8 cellular contexts compared by ENCODE assay signal in genomic region chr12:68809190-68810026, GRCh38. TPM values are rescaled to one million over a fixed set of nuclear protein-coding genes. Genes with fewer than 3 reads are reported as not detected.
A peak's percentile ranks its signal among the peaks of the same experiment; 100 is the strongest.
DNase-seq lines count a peak whose midpoint lies in the region; ATAC-seq and TF ChIP-seq lines count a peak whose summit lies in the region.

No MANE protein-coding gene starts in this region.

- peak overlapping the region; percentile 89 for H3K4me3 Mint-ChIP-seq in activated CD8-positive, alpha-beta T cell treated with anti-CD3 and anti-CD28 coated beads for 36 hours
- H3K4me3 Mint-ChIP-seq in stimulated activated naive B cell treated with anti-CD40 and anti-IgM and Interleukin-4, amounts not matched to agents 10 μg/mL and 1 μg/mL and 100 μg/mL, for 72 hours: peak overlapping the region; percentile 89 to 98

- intact Hi-C loops in activated CD8-positive, alpha-beta T cell treated with anti-CD3 and anti-CD28 coated beads for 36 hours (cut with micrococcal nuclease): loop anchor here (5.0 kb wide), 1 partner anchor 477 kb away; the partner anchor contains the start of gene MDM1
- intact Hi-C loops in posterior cingulate gyrus (cut with DNase I): loop anchor here (5.0 to 10.0 kb wide), 2 partner anchors 197 to 475 kb away; partner anchors contain the start of genes MDM1 and RAP1B

- H3K4me1 Mint-ChIP-seq in activated CD8-positive, alpha-beta T cell treated with anti-CD3 and anti-CD28 coated beads for 36 hours (ENCODE audit: low read depth): peaks cover 40% of the 10 kb centered on the region
- H3K4me1 Mint-ChIP-seq in stimulated activated naive B cell treated with anti-CD40 and anti-IgM and Interleukin-4, amounts not matched to agents 10 μg/mL and 1 μg/mL and 100 μg/mL, for 72 hours: peaks cover 6 to 31% of the 10 kb centered on the region in 2 donors

- H3K4me3 ChIP-seq in HFF-Myc (replicated peaks; ENCODE audit: low read depth, low read length): peak overlapping the region; percentile 96
- H3K4me3 ChIP-seq in iPS-11a (ENCODE audit: low read depth, low read length): peak overlapping the region; percentile 90

- H3K36me3 Mint-ChIP-seq in activated CD8-positive, alpha-beta T cell treated with anti-CD3 and anti-CD28 coated beads for 36 hours (ENCODE audit: low read depth): peaks cover 51% of the 10 kb centered on the region
- peaks cover 29 to 32% of the 10 kb centered on the region in 2 donors for H3K36me3 Mint-ChIP-seq in stimulated activated naive B cell treated with anti-CD40 and anti-IgM and Interleukin-4, amounts not matched to agents 10 μg/mL and 1 μg/mL and 100 μg/mL, for 72 hours

- POLR2A ChIA-PET in activated CD8-positive, alpha-beta T cell treated with anti-CD3 and anti-CD28 coated beads for 36 hours (lab: Charles Lee): interaction anchor here (0.5 to 2.9 kb wide), 6 partner anchors 8 to 122 kb away, joined by 3 to 19 read pairs (median 4); partner anchors contain the start of gene NUP107

- no peaks in the 10 kb centered on the region for H3K9me3 Mint-ChIP-seq in activated CD8-positive, alpha-beta T cell treated with anti-CD3 and anti-CD28 coated beads for 36 hours
- H3K9me3 Mint-ChIP-seq in stimulated activated naive B cell treated with anti-CD40 and anti-IgM and Interleukin-4, amounts not matched to agents 10 μg/mL and 1 μg/mL and 100 μg/mL, for 72 hours: no peaks in the 10 kb centered on the region

- H3K27me3 Mint-ChIP-seq in activated CD8-positive, alpha-beta T cell treated with anti-CD3 and anti-CD28 coated beads for 36 hours: no peaks in the 10 kb centered on the region
- no peaks in the 10 kb centered on the region for H3K27me3 Mint-ChIP-seq in stimulated activated naive B cell treated with anti-CD40 and anti-IgM and Interleukin-4, amounts not matched to agents 10 μg/mL and 1 μg/mL and 100 μg/mL, for 72 hours

- no peak for ATAC-seq in activated CD8-positive, alpha-beta T cell treated with anti-CD3 and anti-CD28 coated beads for 36 hours
- ATAC-seq in stimulated activated naive B cell treated with anti-CD40 and anti-IgM and Interleukin-4, amounts not matched to agents 10 μg/mL and 1 μg/mL and 100 μg/mL, for 72 hours (replicated peaks): no peak

- CTCF ChIA-PET in activated CD8-positive, alpha-beta T cell treated with anti-CD3 and anti-CD28 coated beads for 36 hours (lab: Charles Lee): interaction anchor here (0.9 to 3.3 kb wide), 4 partner anchors 9 to 63 kb away, joined by 3 to 24 read pairs (median 10); partner anchors contain the start of gene SLC35E3

- H3K27ac Mint-ChIP-seq in activated CD8-positive, alpha-beta T cell treated with anti-CD3 and anti-CD28 coated beads for 36 hours: peak overlapping the region; percentile 98
- peak overlapping the region; percentile 99 for H3K27ac Mint-ChIP-seq in stimulated activated naive B cell treated with anti-CD40 and anti-IgM and Interleukin-4, amounts not matched to agents 10 μg/mL and 1 μg/mL and 100 μg/mL, for 72 hours

- no peak for DNase-seq in HFF-Myc (ENCODE audit: extremely low read depth, low read depth)
- DNase-seq in activated CD8-positive, alpha-beta T cell treated with anti-CD3 and anti-CD28 coated beads for 36 hours: no peak
- DNase-seq in stimulated activated naive B cell treated with anti-CD40 and anti-IgM and Interleukin-4, amounts not matched to agents 10 μg/mL and 1 μg/mL and 100 μg/mL, for 72 hours: no peak
- no peak for DNase-seq in OCI-M1 (lab: John Stamatoyannopoulos, UW)
- no peak for DNase-seq in NCI-H2029 (lab: John Stamatoyannopoulos, UW)
- no peak for DNase-seq in posterior cingulate gyrus
- DNase-seq in HCEC 1CT: no peak

- TF ChIP-seq CTCF in HFF-Myc (IDR thresholded peaks at IDR 0.05; ENCODE audit: low read depth, low read length, missing control alignments): no peak
- TF ChIP-seq CTCF in activated CD8-positive, alpha-beta T cell treated with anti-CD3 and anti-CD28 coated beads for 36 hours (IDR thresholded peaks at IDR 0.05): no peak

RNA-seq across cellular contexts. Expression of gene MDM2, which starts 1.4 kb away (rescaled TPM):
- 100 to 1,000 TPM; 148 to 153 TPM for total RNA-seq in activated CD8-positive, alpha-beta T cell treated with anti-CD3 and anti-CD28 coated beads for 36 hours
